ENCODE assay signal across 8 cellular contexts in genomic region chr6:156686429-156686939, GRCh38.
A peak's percentile ranks its signal among the peaks of the same experiment; 100 is the strongest.
DNase-seq lines count a peak whose midpoint lies in the region; ATAC-seq and TF ChIP-seq lines count a peak whose summit lies in the region.

No MANE protein-coding gene starts in this region.

- H3K27ac ChIP-seq in SU-DHL-6 (ENCODE audit: low read depth, low read length) (peak overlapping the region; percentile 64), cingulate gyrus (ENCODE audit: low read depth, low read length) (peak overlapping the region; percentile 100)

- DNase-seq in Ammon's horn (ENCODE audit: low spot score) (peak; percentile 79), NAMALWA (ENCODE audit: low spot score) (peak; percentile 82), kidney glomerular epithelial cell (lab: John Stamatoyannopoulos, UW) (peak; percentile 76)
- DNase-seq in stimulated activated CD8-positive, alpha-beta memory T cell treated with anti-CD3 and anti-CD28 coated beads, Interleukin-15, amount 100 ng/mL, for 1 hour (ENCODE audit: low read depth) = peak; percentile 5

- H3F3A ChIP-seq in SU-DHL-6 (ENCODE audit: insufficient read depth) = peaks cover 16% of the 10 kb centered on the region

- H3K4me3 ChIP-seq in SU-DHL-6 (ENCODE audit: insufficient read depth, low read length, poor library complexity, severe bottlenecking) = peak overlapping the region; percentile 84

- H4K20me1 ChIP-seq in SU-DHL-6 (ENCODE audit: low read depth, low read length) = no peaks in the 10 kb centered on the region

- H3K9me3 ChIP-seq in SU-DHL-6 (ENCODE audit: insufficient read depth, low read length) = no peaks in the 10 kb centered on the region

- no peaks in the 10 kb centered on the region for H3K27me3 ChIP-seq in SU-DHL-6 (ENCODE audit: low read length)

- peak overlapping the region; percentile 91 for H3K4me2 ChIP-seq in SU-DHL-6 (ENCODE audit: low read depth, low read length, poor library complexity, severe bottlenecking)

- no peak for TF ChIP-seq CTCF in SU-DHL-6 (IDR thresholded peaks at IDR 0.05; ENCODE audit: insufficient read depth, low read length, poor library complexity, severe bottlenecking)

- ATAC-seq in GM18909 (IDR thresholded peaks at IDR 0.05; ENCODE audit: poor library complexity, unreplicated experiment) = peak; percentile 25
- no peak for ATAC-seq in HG02678 (IDR thresholded peaks at IDR 0.05; ENCODE audit: unreplicated experiment)

- H3K9ac ChIP-seq in SU-DHL-6 (ENCODE audit: low read length) = peak overlapping the region; percentile 80

- H3K79me2 ChIP-seq in SU-DHL-6 (ENCODE audit: insufficient read depth, low read length) = no peaks in the 10 kb centered on the region

- no peaks in the 10 kb centered on the region for H3K9me2 ChIP-seq in SU-DHL-6 (replicated peaks; ENCODE audit: insufficient read depth, low read length)

- no peaks in the 10 kb centered on the region for H3K36me3 ChIP-seq in SU-DHL-6 (ENCODE audit: low read length)

- H2AFZ ChIP-seq in SU-DHL-6 (ENCODE audit: low read depth, low read length, severe bottlenecking) = peak overlapping the region; percentile 98

Comparison
In these comparisons a context has a peak if more than half of its experiments do, and no peak if none do; other contexts are left out.
1. DNase-seq: peak in every context shown above with its lines; median percentile 82 in NAMALWA; 79 in Ammon's horn; 76 in kidney glomerular epithelial cell; 5 in stimulated activated CD8-positive, alpha-beta memory T cell treated with anti-CD3 and anti-CD28 coated beads, Interleukin-15, amount 100 ng/mL, for 1 hour.